In genomic region chr5:75529185-75529584, GRCh38 we compare ENCODE assay signal across 15 cellular contexts. TPM values are rescaled to one million over a fixed set of nuclear protein-coding genes. Genes with fewer than 3 reads are reported as not detected.
A peak's percentile ranks its signal among the peaks of the same experiment; 100 is the strongest.
DNase-seq lines count a peak whose midpoint lies in the region; ATAC-seq lines count a peak whose summit lies in the region.
"Had no signal": no experiment of that assay in that cellular context is flagged by ENCODE, and none has a peak within 500 bp of the region (broad histone marks: within the 10 kb centered on the region; RNA-seq: fewer than 3 reads in every experiment).

No MANE protein-coding gene starts in this region.

- CTCF ChIA-PET in T-cell (lab: Charles Lee), result no interaction called here

- no peak overlapping the region for H3K4me3 Mint-ChIP-seq in activated naive CD8-positive, alpha-beta T cell
- no peak overlapping the region for H3K4me3 Mint-ChIP-seq in activated naive CD8-positive, alpha-beta T cell treated with anti-CD3 and anti-CD28 coated beads for 36 hours
- no peak overlapping the region for H3K4me3 Mint-ChIP-seq in T-cell
- H3K4me3 Mint-ChIP-seq in naive B cell, result no peak overlapping the region

- ATAC-seq in T-cell (replicated peaks in 1 of 4) (no peak), naive B cell (ENCODE audit: low read depth in 2 of 2) (no peak), GM19452 (IDR thresholded peaks at IDR 0.05; ENCODE audit: unreplicated experiment) (no peak)

- peak overlapping the region; percentile 58 for H3K27ac Mint-ChIP-seq in activated naive CD8-positive, alpha-beta T cell
- H3K27ac Mint-ChIP-seq in activated naive CD8-positive, alpha-beta T cell treated with anti-CD3 and anti-CD28 coated beads for 36 hours, result no peak overlapping the region
- H3K27ac Mint-ChIP-seq in T-cell, result peak overlapping the region; percentile 39 to 40
- H3K27ac Mint-ChIP-seq in naive B cell, result peak overlapping the region in 4 of 6 donors; percentile 8 to 71 (median 20)

- H3K4me1 Mint-ChIP-seq in activated naive CD8-positive, alpha-beta T cell (ENCODE audit: low read depth), result peaks cover 41% of the 10 kb centered on the region
- peaks cover 34% of the 10 kb centered on the region for H3K4me1 Mint-ChIP-seq in activated naive CD8-positive, alpha-beta T cell treated with anti-CD3 and anti-CD28 coated beads for 36 hours
- peaks cover 36 to 37% (median 36%) of the 10 kb centered on the region in 3 donors for H3K4me1 Mint-ChIP-seq in T-cell
- peaks cover 16 to 40% (median 25%) of the 10 kb centered on the region in 3 donors for H3K4me1 Mint-ChIP-seq in naive B cell

- H3K9me3 Mint-ChIP-seq in activated naive CD8-positive, alpha-beta T cell (ENCODE audit: low read depth), result no peaks in the 10 kb centered on the region
- peaks cover 9% of the 10 kb centered on the region for H3K9me3 Mint-ChIP-seq in activated naive CD8-positive, alpha-beta T cell treated with anti-CD3 and anti-CD28 coated beads for 36 hours
- H3K9me3 Mint-ChIP-seq in T-cell, result peaks cover 5 to 9% (median 6%) of the 10 kb centered on the region in 3 donors
- peaks cover 0 to 9% (median under 1%) of the 10 kb centered on the region in 7 donors for H3K9me3 Mint-ChIP-seq in naive B cell

- H3K36me3 Mint-ChIP-seq in activated naive CD8-positive, alpha-beta T cell, result peaks cover 17% of the 10 kb centered on the region
- peaks cover 35% of the 10 kb centered on the region for H3K36me3 Mint-ChIP-seq in activated naive CD8-positive, alpha-beta T cell treated with anti-CD3 and anti-CD28 coated beads for 36 hours
- H3K36me3 Mint-ChIP-seq in T-cell (peaks cover 23% of the 10 kb centered on the region), naive B cell (peaks cover 0 to under 1% of the 10 kb centered on the region in 2 donors)

- no peaks in the 10 kb centered on the region for H3K27me3 Mint-ChIP-seq in activated naive CD8-positive, alpha-beta T cell
- no peaks in the 10 kb centered on the region for H3K27me3 Mint-ChIP-seq in activated naive CD8-positive, alpha-beta T cell treated with anti-CD3 and anti-CD28 coated beads for 36 hours
- no peaks in the 10 kb centered on the region for H3K27me3 Mint-ChIP-seq in T-cell
- no peaks in the 10 kb centered on the region for H3K27me3 Mint-ChIP-seq in naive B cell

- DNase-seq in activated naive CD8-positive, alpha-beta T cell treated with anti-CD3 and anti-CD28 coated beads for 36 hours, result no peak
- DNase-seq in T-cell (no peak), naive B cell (no peak), midbrain (lab: John Stamatoyannopoulos, UW) (no peak), T-helper 9 cell (no peak)
- DNase-seq: Calu3, DMS79 treated with DMSO at 0.1 percent for 48 hours, GF-D8, HCEC 1CT, MM.1S, NCI-H2029, NCI-H526 treated with DMSO at 0.1 percent for 48 hours, SHP77 treated with DMSO at 0.1 percent for 48 hours had no signal

- POLR2A ChIA-PET in T-cell (lab: Charles Lee), result no interaction called here

RNA-seq across cellular contexts. Expression of gene POLK, which starts 17.5 kb away (rescaled TPM):
- total RNA-seq in activated naive CD8-positive, alpha-beta T cell treated with anti-CD3 and anti-CD28 coated beads for 36 hours, result 10 to 100 TPM; 25.2 to 28.6 TPM
- total RNA-seq in T-cell, result 10 to 100 TPM; 21.8 to 26.2 (median 25.0) TPM
- 10 to 100 TPM; 19.3 to 34.7 (median 27.1) TPM for polyA plus RNA-seq in naive B cell (ENCODE audit: low read depth in 6 of 6)

RNA-seq across cellular contexts. Expression of gene CERT1, which starts 17.8 kb away (rescaled TPM):
- total RNA-seq in activated naive CD8-positive, alpha-beta T cell treated with anti-CD3 and anti-CD28 coated beads for 36 hours, result 10 to 100 TPM; 23.3 to 24.2 TPM
- total RNA-seq in T-cell, result 10 to 100 TPM; 35.7 to 39.4 (median 38.0) TPM
- 10 to 100 TPM; 16.6 to 27.3 (median 22.1) TPM for polyA plus RNA-seq in naive B cell (ENCODE audit: low read depth in 6 of 6)
